Comparison of ENCODE assay signal across 8 cellular contexts in genomic region chr6:27890351-27891299, GRCh38. TPM values are rescaled to one million over a fixed set of nuclear protein-coding genes. Genes with fewer than 3 reads are reported as not detected.
DNase-seq lines count a peak whose midpoint lies in the region; ATAC-seq and TF ChIP-seq lines count a peak whose summit lies in the region.

No MANE protein-coding gene starts in this region.

- H3K4me3 Mint-ChIP-seq in naive thymus-derived CD8-positive, alpha-beta T cell = peak overlapping the region in 7 of 10 donors; percentile 64 to 86 (median 77)

- no peaks in the 10 kb centered on the region for H3K27me3 ChIP-seq in A673 (replicated peaks; ENCODE audit: insufficient read depth, low read depth, low read length, poor library complexity)
- H3K27me3 ChIP-seq in upper lobe of left lung = peaks cover 0 to 3% (median 0%) of the 10 kb centered on the region in 4 donors

- H3K4me3 ChIP-seq in A673 (ENCODE audit: low read depth, low read length, poor library complexity, severe bottlenecking) (peak overlapping the region; percentile 63), upper lobe of left lung (peak overlapping the region in 3 of 4 donors; percentile 29 to 38 (median 37))

- H3K36me3 Mint-ChIP-seq in naive thymus-derived CD8-positive, alpha-beta T cell = no peaks in the 10 kb centered on the region

- H3K27me3 Mint-ChIP-seq in naive thymus-derived CD8-positive, alpha-beta T cell = no peaks in the 10 kb centered on the region

- DNase-seq in A673 (ENCODE audit: low spot score) (peak; percentile 95), NCI-H748 treated with DMSO at 0.1 percent for 48 hours (lab: John Stamatoyannopoulos, UW) (peak; percentile 94), activated T-cell treated with anti-CD3 and anti-CD28 coated beads for 1 hour (ENCODE audit: low read depth) (peak; percentile 49), epithelial cell of prostate (ENCODE audit: low read depth, low spot score) (no peak), upper lobe of left lung (peak; percentile 68 to 87)
- peak; percentile 47 to 85 (median 76) for DNase-seq in naive thymus-derived CD8-positive, alpha-beta T cell

- no peak for TF ChIP-seq EP300 in upper lobe of left lung (IDR thresholded peaks at IDR 0.05)

- H3K9me3 Mint-ChIP-seq in naive thymus-derived CD8-positive, alpha-beta T cell = peaks cover 0 to 4% (median 0%) of the 10 kb centered on the region in 9 donors

- TF ChIP-seq POLR2A in upper lobe of left lung (IDR thresholded peaks at IDR 0.05) = peak in 2 of 4 donors; percentile 29 to 83

- 9 to 10% methylated on average over 48 to 57 of the region's 57 CpGs for WGBS in upper lobe of left lung, 2 donors

- H3K27ac Mint-ChIP-seq in naive thymus-derived CD8-positive, alpha-beta T cell = peak overlapping the region; percentile 53 to 91 (median 80)

- TSS peak; percentile 67 for BruUV-seq in A673 (replicated peaks; lab: Mats Ljungman, UMichigan)

- H3K27ac ChIP-seq in A673 (ENCODE audit: low read depth, low read length, poor library complexity, severe bottlenecking) (peak overlapping the region; percentile 94), epithelial cell of prostate (peak overlapping the region; percentile 19), upper lobe of left lung (peak overlapping the region in 3 of 4 donors; percentile 13 to 70 (median 55))

- ATAC-seq in GM18519 (IDR thresholded peaks at IDR 0.05; ENCODE audit: low FRiP score, unreplicated experiment) (peak; percentile 42), HG02973 (IDR thresholded peaks at IDR 0.05; ENCODE audit: unreplicated experiment) (peak; percentile 34), upper lobe of left lung (ENCODE audit: low FRiP score in 2 of 2) (peak in 1 of 2 donors; percentile 39)
- ATAC-seq in naive thymus-derived CD8-positive, alpha-beta T cell = peak; percentile 39 to 47

- H3K9me3 ChIP-seq in A673 (ENCODE audit: low read depth, low read length, poor library complexity, severe bottlenecking) = no peaks in the 10 kb centered on the region
- H3K9me3 ChIP-seq in upper lobe of left lung = no peaks in the 10 kb centered on the region

- H3K4me1 ChIP-seq in A673 (ENCODE audit: insufficient read depth, low read length, poor library complexity, severe bottlenecking) (peaks cover 11% of the 10 kb centered on the region), upper lobe of left lung (peaks cover 11 to 47% (median 18%) of the 10 kb centered on the region in 4 donors)

- TF ChIP-seq CTCF in A673 (conservative IDR thresholded peaks at IDR 0.05; ENCODE audit: low read depth, low read length) (no peak), upper lobe of left lung (IDR thresholded peaks at IDR 0.05) (no peak)

- CTCF ChIA-PET in A673 (lab: Charles Lee) = interaction anchor here (0.6 to 0.7 kb wide), 2 partner anchors 82 to 1863 kb away, joined by 3 to 4 read pairs; no protein-coding TSS in a partner anchor

- peaks cover 7 to 38% (median 28%) of the 10 kb centered on the region in 4 donors for H3K4me1 Mint-ChIP-seq in naive thymus-derived CD8-positive, alpha-beta T cell

- POLR2A ChIA-PET in A673 (lab: Charles Lee; ENCODE audit: low non-redundant PET) = interaction anchor here (0.6 to 2.1 kb wide), 8 partner anchors 19 to 1696 kb away, joined by 3 to 66 read pairs (median 9); a partner anchor contains a TSS
- POLR2A ChIA-PET in naive thymus-derived CD8-positive, alpha-beta T cell (lab: Charles Lee) = interaction anchor here (0.6 to 3.6 kb wide), 44 partner anchors 9 to 1915 kb away, joined by 3 to 116 read pairs (median 5); a partner anchor contains a TSS

- intact Hi-C loops in A673 (cut with micrococcal nuclease; ENCODE audit: unreplicated experiment) = loop anchor here (2.0 to 10.0 kb wide), 5 partner anchors 18 to 1858 kb away; a partner anchor contains a TSS

- H3K36me3 ChIP-seq in A673 (ENCODE audit: insufficient read depth, low read length, poor library complexity, severe bottlenecking) (no peaks in the 10 kb centered on the region), upper lobe of left lung (no peaks in the 10 kb centered on the region)

RNA-seq across cellular contexts. Expression of gene OR2B2, which starts 21.6 kb away (rescaled TPM):
- total RNA-seq in A673 (2021) (not detected in 2 replicates), upper lobe of left lung (not detected)
- not detected for total RNA-seq in naive thymus-derived CD8-positive, alpha-beta T cell
- polyA plus RNA-seq in naive thymus-derived CD8-positive, alpha-beta T cell = not detected

Comparison
In these comparisons a context has a peak if more than half of its experiments do, and no peak if none do; other contexts are left out.
1. H3K27ac ChIP-seq: peak in every context shown above with its lines; median percentile 94 in A673; 55 in upper lobe of left lung; 19 in epithelial cell of prostate.